2 cellular contexts compared by ENCODE assay signal in the genomic region with DNA sequence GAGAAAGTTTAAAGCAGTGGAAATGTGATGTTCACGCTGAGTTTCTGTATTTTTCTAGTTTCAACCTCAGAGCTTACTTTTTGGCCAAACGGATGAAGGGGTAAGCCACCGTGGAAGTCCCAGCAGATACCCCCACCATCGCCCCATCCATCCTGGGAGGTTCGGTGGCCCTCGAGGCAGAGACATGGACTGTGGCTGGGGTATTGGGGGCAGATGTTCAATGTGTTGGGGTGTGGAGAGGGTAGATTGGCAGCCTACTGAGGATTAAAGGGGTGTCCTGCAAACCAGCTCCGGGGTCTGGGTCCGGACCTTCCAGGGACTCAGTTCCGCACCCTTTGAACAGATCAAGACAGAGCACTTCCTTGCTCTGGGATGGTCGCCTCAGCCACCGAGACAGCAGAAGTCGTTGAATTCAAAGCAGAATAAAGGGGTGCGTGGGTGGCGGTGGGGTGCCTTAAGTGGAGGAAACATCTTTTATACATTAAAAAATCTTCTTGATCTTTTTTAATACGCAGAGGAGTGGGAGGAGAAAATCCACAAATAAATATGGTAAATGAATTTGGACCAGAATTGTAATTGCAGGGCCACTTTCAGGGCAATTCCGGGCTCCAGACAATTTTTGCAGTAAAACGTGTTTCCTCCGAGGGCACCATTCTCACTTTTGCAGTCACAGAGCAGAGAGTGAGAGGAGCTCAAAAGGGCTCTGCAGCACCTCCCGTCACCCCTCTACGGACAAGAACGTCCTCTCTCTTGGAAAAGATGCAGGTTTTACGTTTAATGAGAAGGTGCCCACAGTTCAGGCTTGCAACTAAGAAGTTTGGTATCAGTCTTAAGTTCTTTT.
TF ChIP-seq lines count a peak whose summit lies in the region.

No MANE protein-coding gene starts in this region.

TF ChIP-seq in GM23338, 12 proteins besides CTCF, POLR2A, EP300 and RAD21:
- TF ChIP-seq CREB1 (CRISPR knock-in tag; IDR thresholded peaks at IDR 0.05; ENCODE audit: low read depth) (no peak), EZH2 (IDR thresholded peaks at IDR 0.05; ENCODE audit: low read depth, unreplicated experiment) (peak; percentile 79), NANOG (IDR thresholded peaks at IDR 0.05; ENCODE audit: borderline replicate concordance) (no peak)

TF ChIP-seq in neural cell, 6 proteins besides CTCF, POLR2A, EP300 and RAD21 (continued from another document):
- TF ChIP-seq TAF1 (IDR thresholded peaks at IDR 0.05; ENCODE audit: low read depth) (no peak), POLR2AphosphoS5 (IDR thresholded peaks at IDR 0.05) (peak; percentile 68), SMC3 (conservative IDR thresholded peaks at IDR 0.05; ENCODE audit: poor library complexity) (no peak)
- TF ChIP-seq, protein P1, sequence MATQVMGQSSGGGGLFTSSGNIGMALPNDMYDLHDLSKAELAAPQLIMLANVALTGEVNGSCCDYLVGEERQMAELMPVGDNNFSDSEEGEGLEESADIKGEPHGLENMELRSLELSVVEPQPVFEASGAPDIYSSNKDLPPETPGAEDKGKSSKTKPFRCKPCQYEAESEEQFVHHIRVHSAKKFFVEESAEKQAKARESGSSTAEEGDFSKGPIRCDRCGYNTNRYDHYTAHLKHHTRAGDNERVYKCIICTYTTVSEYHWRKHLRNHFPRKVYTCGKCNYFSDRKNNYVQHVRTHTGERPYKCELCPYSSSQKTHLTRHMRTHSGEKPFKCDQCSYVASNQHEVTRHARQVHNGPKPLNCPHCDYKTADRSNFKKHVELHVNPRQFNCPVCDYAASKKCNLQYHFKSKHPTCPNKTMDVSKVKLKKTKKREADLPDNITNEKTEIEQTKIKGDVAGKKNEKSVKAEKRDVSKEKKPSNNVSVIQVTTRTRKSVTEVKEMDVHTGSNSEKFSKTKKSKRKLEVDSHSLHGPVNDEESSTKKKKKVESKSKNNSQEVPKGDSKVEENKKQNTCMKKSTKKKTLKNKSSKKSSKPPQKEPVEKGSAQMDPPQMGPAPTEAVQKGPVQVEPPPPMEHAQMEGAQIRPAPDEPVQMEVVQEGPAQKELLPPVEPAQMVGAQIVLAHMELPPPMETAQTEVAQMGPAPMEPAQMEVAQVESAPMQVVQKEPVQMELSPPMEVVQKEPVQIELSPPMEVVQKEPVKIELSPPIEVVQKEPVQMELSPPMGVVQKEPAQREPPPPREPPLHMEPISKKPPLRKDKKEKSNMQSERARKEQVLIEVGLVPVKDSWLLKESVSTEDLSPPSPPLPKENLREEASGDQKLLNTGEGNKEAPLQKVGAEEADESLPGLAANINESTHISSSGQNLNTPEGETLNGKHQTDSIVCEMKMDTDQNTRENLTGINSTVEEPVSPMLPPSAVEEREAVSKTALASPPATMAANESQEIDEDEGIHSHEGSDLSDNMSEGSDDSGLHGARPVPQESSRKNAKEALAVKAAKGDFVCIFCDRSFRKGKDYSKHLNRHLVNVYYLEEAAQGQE (IDR thresholded peaks at IDR 0.05; ENCODE audit: borderline replicate concordance): no peak
